Comparison of ENCODE assay signal across 1 cellular context in genomic region chr1:31701137-31701736, GRCh38.
TF ChIP-seq lines count a peak whose summit lies in the region.

No MANE protein-coding gene starts in this region.

TF ChIP-seq in K562, 482 proteins besides CTCF, POLR2A, EP300 and RAD21 (continued from another document):
- TF ChIP-seq FOXP4 (CRISPR knock-in tag; IDR thresholded peaks at IDR 0.05; ENCODE audit: borderline replicate concordance) (no peak), NRF1 (conservative IDR thresholded peaks at IDR 0.05 in 1 of 2, IDR thresholded peaks at IDR 0.05 in 1 of 2) (no peak), IRF2 (CRISPR knock-in tag; IDR thresholded peaks at IDR 0.05) (no peak), STAT5A (IDR thresholded peaks at IDR 0.05; ENCODE audit: borderline replicate concordance, low read length) (peak; percentile 29; the same call in 1 of the 2 replicates), ERF (CRISPR knock-in tag; IDR thresholded peaks at IDR 0.05) (no peak)
